8 cellular contexts compared by ENCODE assay signal in genomic region chr1:201408176-201408814, GRCh38. TPM values are rescaled to one million over a fixed set of nuclear protein-coding genes. Genes with fewer than 3 reads are reported as not detected.
DNase-seq lines count a peak whose midpoint lies in the region; ATAC-seq and TF ChIP-seq lines count a peak whose summit lies in the region.

No MANE protein-coding gene starts in this region.

- ATAC-seq in GM19395 (IDR thresholded peaks at IDR 0.05; ENCODE audit: unreplicated experiment) (peak; percentile 46), activated B cell treated with CpG ODN at 0.5 μM for 24 hours (ENCODE audit: low read depth) (peak; percentile 45), HG02588 (IDR thresholded peaks at IDR 0.05; ENCODE audit: unreplicated experiment) (no peak)

- POLR2A ChIA-PET in activated B cell treated with CpG ODN at 0.5 μM for 24 hours (lab: Charles Lee): no interaction called here

- H3K4me1 Mint-ChIP-seq in activated B cell treated with CpG ODN at 0.5 μM for 24 hours: no peaks in the 10 kb centered on the region

- peaks cover 6% of the 10 kb centered on the region for H3K27me3 Mint-ChIP-seq in activated B cell treated with CpG ODN at 0.5 μM for 24 hours

- H3K4me3 Mint-ChIP-seq in activated B cell treated with CpG ODN at 0.5 μM for 24 hours: no peak overlapping the region

- TF ChIP-seq CTCF in AG09319 (IDR thresholded peaks at IDR 0.05; ENCODE audit: low read depth, low read length) (peak; percentile 100), activated B cell treated with CpG ODN at 0.5 μM for 24 hours (IDR thresholded peaks at IDR 0.05) (no peak), kidney epithelial cell (IDR thresholded peaks at IDR 0.05; ENCODE audit: insufficient read depth, low read length, poor library complexity, severe bottlenecking) (peak; percentile 99)

- no peaks in the 10 kb centered on the region for H3K36me3 Mint-ChIP-seq in activated B cell treated with CpG ODN at 0.5 μM for 24 hours (ENCODE audit: low read depth)

- no peaks in the 10 kb centered on the region for H3K36me3 ChIP-seq in kidney epithelial cell (ENCODE audit: control insufficient read depth, insufficient read depth, low read length)

- peaks cover 6% of the 10 kb centered on the region for H3K27me3 ChIP-seq in kidney epithelial cell (ENCODE audit: control insufficient read depth, insufficient read depth, low read length)

- no peak overlapping the region for H3K27ac Mint-ChIP-seq in activated B cell treated with CpG ODN at 0.5 μM for 24 hours

- intact Hi-C loops in activated B cell treated with CpG ODN at 0.5 μM for 24 hours (cut with micrococcal nuclease): loop anchor here (1.0 kb wide), 1 partner anchor 154 kb away; no protein-coding TSS in a partner anchor

- no peaks in the 10 kb centered on the region for H3K9me3 Mint-ChIP-seq in activated B cell treated with CpG ODN at 0.5 μM for 24 hours

- CTCF ChIA-PET in activated B cell treated with CpG ODN at 0.5 μM for 24 hours (lab: Charles Lee): no interaction called here

- DNase-seq in AG09319 (ENCODE audit: extremely low read depth, low read depth) (peak; percentile 43), NCI-H2196 (lab: John Stamatoyannopoulos, UW; ENCODE audit: unreplicated experiment) (peak; percentile 78), activated B cell treated with CpG ODN at 0.5 μM for 24 hours (peak; percentile 51), kidney epithelial cell (ENCODE audit: low read depth) (no peak)
- DNase-seq in central memory CD4-positive, alpha-beta T cell: peak; percentile 24
- DNase-seq in stimulated activated CD4-positive, alpha-beta T cell treated with anti-CD3 and anti-CD28 coated beads, Interleukin-2, amount 100 ng/mL, for 24 hours: peak; percentile 76 to 86

- H3K4me3 ChIP-seq in kidney epithelial cell (ENCODE audit: low read depth, low read length): no peak overlapping the region

RNA-seq across cellular contexts. Expression of gene LAD1, which starts 9.2 kb away (rescaled TPM):
- total RNA-seq in activated B cell treated with CpG ODN at 0.5 μM for 24 hours: 0.10 TPM in 1 of 2 replicates, not detected in the other
- 36.1 and 38.9 TPM in 2 replicates for total RNA-seq in kidney epithelial cell

RNA-seq across cellular contexts. Expression of gene TNNI1, which starts 13.2 kb away (rescaled TPM):
- not detected in 2 replicates for total RNA-seq in activated B cell treated with CpG ODN at 0.5 μM for 24 hours
- not detected in 2 replicates for total RNA-seq in kidney epithelial cell

RNA-seq across cellular contexts. Expression of gene TNNT2, which starts 30.8 kb away (rescaled TPM):
- not detected in 2 replicates for total RNA-seq in activated B cell treated with CpG ODN at 0.5 μM for 24 hours
- total RNA-seq in kidney epithelial cell: 0.08 and 0.89 TPM in 2 replicates

Comparison
In these comparisons a context has a peak if more than half of its experiments do, and no peak if none do; other contexts are left out.
1. RNA of gene LAD1, which starts 9.2 kb away (total RNA-seq): 36.1 to 38.9 TPM in kidney epithelial cell; 0.10 TPM in activated B cell treated with CpG ODN at 0.5 μM for 24 hours; every median in the first group is over 10 times any median in the second.